8 cellular contexts compared by ENCODE assay signal in genomic region chr21:33761104-33762036, GRCh38.
DNase-seq lines count a peak whose midpoint lies in the region; ATAC-seq and TF ChIP-seq lines count a peak whose summit lies in the region.

No MANE protein-coding gene starts in this region.

- H3K27ac Mint-ChIP-seq in nephron = peak overlapping the region; percentile 59 to 96 (median 81)

- 52 to 55% methylated on average over 12 of the region's 12 CpGs for WGBS in esophagus, 2 donors

- DNase-seq in GM03348 (ENCODE audit: low spot score) (peak; percentile 82), Peyer's patch (peak in 1 of 3 donors; percentile 49), KG1 (lab: John Stamatoyannopoulos, UW) (no peak)
- no peak for DNase-seq in stimulated activated CD4-positive, alpha-beta T cell treated with anti-CD3 and anti-CD28 coated beads, Interleukin-2, amount 100 ng/mL, for 48 hours

- H3K4me1 ChIP-seq in Peyer's patch (no peaks in the 10 kb centered on the region), esophagus (ENCODE audit: control insufficient read depth in 2 of 2, insufficient read depth in 2 of 2, low read length in 1 of 2) (no peaks in the 10 kb centered on the region)

- H3K9me3 ChIP-seq in Peyer's patch = no peaks in the 10 kb centered on the region
- H3K9me3 ChIP-seq in esophagus (ENCODE audit: control insufficient read depth in 2 of 2, insufficient read depth in 1 of 2, low read depth in 1 of 2, low read length in 1 of 2) = no peaks in the 10 kb centered on the region

- H3K4me3 Mint-ChIP-seq in nephron = peak overlapping the region in 1 of 3 experiments; percentile 35

- TF ChIP-seq POLR2A in Peyer's patch (IDR thresholded peaks at IDR 0.05) = no peak

- no peak overlapping the region for H3K4me3 ChIP-seq in Peyer's patch
- no peak overlapping the region for H3K4me3 ChIP-seq in esophagus (ENCODE audit: low read depth in 1 of 2, low read length in 2 of 2)

- ATAC-seq in HG03442 (IDR thresholded peaks at IDR 0.05; ENCODE audit: unreplicated experiment) (no peak), HG02588 (IDR thresholded peaks at IDR 0.05; ENCODE audit: unreplicated experiment) (no peak)

- no peaks in the 10 kb centered on the region for H3K9me3 Mint-ChIP-seq in nephron

- H3K27ac ChIP-seq in Peyer's patch = peak overlapping the region in 3 of 4 donors; percentile 12 to 64 (median 25)
- H3K27ac ChIP-seq in esophagus (ENCODE audit: low read depth in 2 of 2, low read length in 1 of 2) = peak overlapping the region; percentile 8

- H3K27me3 Mint-ChIP-seq in nephron (ENCODE audit: low read depth) = no peaks in the 10 kb centered on the region

- H3K36me3 Mint-ChIP-seq in nephron (ENCODE audit: low read depth) = peaks cover 25% of the 10 kb centered on the region

- H3K27me3 ChIP-seq in Peyer's patch = no peaks in the 10 kb centered on the region
- H3K27me3 ChIP-seq in esophagus (ENCODE audit: control insufficient read depth in 1 of 2, insufficient read depth in 2 of 2, low read length in 2 of 2) = no peaks in the 10 kb centered on the region

- TF ChIP-seq CTCF in Peyer's patch (IDR thresholded peaks at IDR 0.05) = no peak
- no peak for TF ChIP-seq CTCF in nephron (IDR thresholded peaks at IDR 0.05; ENCODE audit: unreplicated experiment in 3 of 3)

- peaks cover 0 to 7% (median 0%) of the 10 kb centered on the region in 3 donors for H3K36me3 ChIP-seq in Peyer's patch
- H3K36me3 ChIP-seq in esophagus (ENCODE audit: control insufficient read depth in 2 of 2, insufficient read depth in 2 of 2, low read length in 1 of 2) = no peaks in the 10 kb centered on the region

- H3K4me1 Mint-ChIP-seq in nephron = peaks cover 19% of the 10 kb centered on the region
